ENCODE assay signal across 31 cellular contexts in the genomic region with DNA sequence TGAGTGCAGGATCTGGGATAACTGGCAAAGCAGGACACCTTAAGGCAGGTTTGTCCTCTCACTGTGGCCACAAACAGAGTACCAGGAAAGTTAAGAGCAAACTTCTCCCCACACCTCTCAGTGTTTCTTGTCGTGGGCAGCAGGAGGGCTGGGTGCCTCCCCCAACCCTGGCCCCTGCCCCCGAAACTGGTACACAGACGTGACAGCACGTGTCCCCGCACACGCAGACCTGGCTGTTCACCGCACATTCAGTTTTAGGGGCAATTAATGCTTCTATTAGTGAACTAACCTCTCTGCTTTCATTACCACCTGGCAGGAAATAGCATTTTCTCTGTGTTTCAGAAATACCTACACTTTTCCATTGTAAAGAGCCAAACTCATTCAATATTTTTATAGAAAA. TPM values are rescaled to one million over a fixed set of nuclear protein-coding genes. Genes with fewer than 3 reads are reported as not detected.
"Had no signal": no experiment of that assay in that cellular context is flagged by ENCODE, and none has a peak within 500 bp of the region (broad histone marks: within the 10 kb centered on the region; RNA-seq: fewer than 3 reads in every experiment).

No MANE protein-coding gene starts in this region.

- ATAC-seq: activated CD4-positive, CD25-positive, alpha-beta regulatory T cell treated with anti-CD3 and anti-CD28 coated beads, Interleukin-2, amount 50 U/mL, for 24 hours; activated CD8-positive, alpha-beta memory T cell treated with anti-CD3 and anti-CD28 coated beads, Interleukin-2, amount 10 ng/mL, durations not matched to agents 7 days and 5 days; activated CD8-positive, alpha-beta T cell treated with anti-CD3 and anti-CD28 coated beads, Interleukin-2, amount 10 ng/mL, durations not matched to agents 7 days and 5 days; activated naive CD4-positive, alpha-beta T cell treated with anti-CD3 and anti-CD28 coated beads, Interleukin-2, amount 50 U/mL, for 72 hours; activated T-cell treated with anti-CD3 and anti-CD28 coated beads, Interleukin-2, amount 50 U/mL, for 72 hours; esophagus mucosa; T-helper 17 cell had no signal

- H3K27me3 Mint-ChIP-seq: activated B cell treated with CpG ODN at 0.5 μM for 24 hours; activated CD4-positive, alpha-beta memory T cell treated with anti-CD3 and anti-CD28 coated beads for 36 hours; activated CD4-positive, alpha-beta T cell treated with anti-CD3 and anti-CD28 coated beads, Interleukin-2, amount 10 ng/mL, durations not matched to agents 24 days and 14 days; activated CD8-positive, alpha-beta memory T cell treated with anti-CD3 and anti-CD28 coated beads, Interleukin-2, amount 10 ng/mL, durations not matched to agents 7 days and 5 days; activated naive CD4-positive, alpha-beta T cell treated with anti-CD3 and anti-CD28 coated beads, Interleukin-2, amount 10 ng/mL, durations not matched to agents 7 days and 5 days; activated naive CD8-positive, alpha-beta T cell treated with anti-CD3 and anti-CD28 coated beads, Interleukin-2, amount 10 ng/mL, durations not matched to agents 7 days and 5 days; activated T-cell treated with anti-CD3 and anti-CD28 coated beads, Interleukin-2, amount 50 U/mL, for 24 hours; brain had no signal

- H3K9me3 ChIP-seq: ascending aorta had no signal

- H3K27me3 ChIP-seq: ascending aorta, dorsolateral prefrontal cortex had no signal

- H3K27ac Mint-ChIP-seq: activated B cell treated with CpG ODN at 0.5 μM for 24 hours; activated CD4-positive, alpha-beta memory T cell treated with anti-CD3 and anti-CD28 coated beads for 36 hours; activated CD4-positive, alpha-beta T cell treated with anti-CD3 and anti-CD28 coated beads, Interleukin-2, amount 10 ng/mL, durations not matched to agents 24 days and 14 days; activated CD8-positive, alpha-beta memory T cell treated with anti-CD3 and anti-CD28 coated beads, Interleukin-2, amount 10 ng/mL, durations not matched to agents 7 days and 5 days; activated CD8-positive, alpha-beta T cell treated with anti-CD3 and anti-CD28 coated beads, Interleukin-2, amount 10 ng/mL, durations not matched to agents 7 days and 5 days; activated naive CD4-positive, alpha-beta T cell treated with anti-CD3 and anti-CD28 coated beads, Interleukin-2, amount 10 ng/mL, durations not matched to agents 7 days and 5 days; activated naive CD8-positive, alpha-beta T cell treated with anti-CD3 and anti-CD28 coated beads, Interleukin-2, amount 10 ng/mL, durations not matched to agents 7 days and 5 days; activated T-cell treated with anti-CD3 and anti-CD28 coated beads, Interleukin-2, amount 50 U/mL, for 24 hours; activated T-cell treated with anti-CD3 and anti-CD28 coated beads, Interleukin-2, amount 50 U/mL, for 72 hours; brain; dendritic cell treated with granulocyte-macrophage colony-stimulating factor and Interleukin-4, amounts not matched to agents 40 ng/mL and 50 ng/mL, for 4 days; endodermal cell; T-helper 17 cell; T-helper 2 cell treated with Interferon-gamma antibody and Interleukin-4, amounts not matched to agents 5 μg/mL and 100 μg/mL, for 36 hours had no signal

- H3K27ac ChIP-seq: ascending aorta, coronary artery, dorsolateral prefrontal cortex, WERI-Rb-1 had no signal

- DNase-seq: activated B cell treated with CpG ODN at 0.5 μM for 24 hours; activated CD4-positive, alpha-beta memory T cell treated with anti-CD3 and anti-CD28 coated beads for 36 hours; activated CD4-positive, alpha-beta T cell treated with anti-CD3 and anti-CD28 coated beads, Interleukin-2, amount 10 ng/mL, durations not matched to agents 24 days and 14 days; activated CD8-positive, alpha-beta memory T cell treated with anti-CD3 and anti-CD28 coated beads, Interleukin-2, amount 10 ng/mL, durations not matched to agents 7 days and 5 days; activated CD8-positive, alpha-beta memory T cell treated with anti-CD3 and anti-CD28 coated beads, Interleukin-2, amount 50 U/mL, for 4 hours; activated CD8-positive, alpha-beta T cell treated with anti-CD3 and anti-CD28 coated beads, Interleukin-2, amount 10 ng/mL, durations not matched to agents 7 days and 5 days; activated gamma-delta T cell; activated naive CD4-positive, alpha-beta T cell; activated naive CD4-positive, alpha-beta T cell treated with anti-CD3 and anti-CD28 coated beads, Interleukin-2, amount 10 ng/mL, durations not matched to agents 7 days and 5 days; activated naive CD8-positive, alpha-beta T cell treated with anti-CD3 and anti-CD28 coated beads, Interleukin-2, amount 10 ng/mL, durations not matched to agents 7 days and 5 days; activated T-cell treated with anti-CD3 and anti-CD28 coated beads, Interleukin-2, amount 50 U/mL, for 24 hours; activated T-cell treated with anti-CD3 and anti-CD28 coated beads, Interleukin-2, amount 50 U/mL, for 72 hours; dorsolateral prefrontal cortex; effector memory CD4-positive, alpha-beta T cell; endodermal cell; foreskin fibroblast; head of caudate nucleus; T-helper 1 cell; T-helper 17 cell; T1000; WERI-Rb-1 had no signal

- H3K4me3 ChIP-seq: ascending aorta, coronary artery, dorsolateral prefrontal cortex had no signal

- H3K4me3 Mint-ChIP-seq: activated B cell treated with CpG ODN at 0.5 μM for 24 hours; activated CD4-positive, alpha-beta memory T cell treated with anti-CD3 and anti-CD28 coated beads for 36 hours; activated CD4-positive, alpha-beta T cell treated with anti-CD3 and anti-CD28 coated beads, Interleukin-2, amount 10 ng/mL, durations not matched to agents 24 days and 14 days; activated CD8-positive, alpha-beta memory T cell treated with anti-CD3 and anti-CD28 coated beads, Interleukin-2, amount 10 ng/mL, durations not matched to agents 7 days and 5 days; activated CD8-positive, alpha-beta T cell treated with anti-CD3 and anti-CD28 coated beads, Interleukin-2, amount 10 ng/mL, durations not matched to agents 7 days and 5 days; activated naive CD4-positive, alpha-beta T cell treated with anti-CD3 and anti-CD28 coated beads, Interleukin-2, amount 10 ng/mL, durations not matched to agents 7 days and 5 days; activated naive CD8-positive, alpha-beta T cell treated with anti-CD3 and anti-CD28 coated beads, Interleukin-2, amount 10 ng/mL, durations not matched to agents 7 days and 5 days; activated T-cell treated with anti-CD3 and anti-CD28 coated beads, Interleukin-2, amount 50 U/mL, for 24 hours; activated T-cell treated with anti-CD3 and anti-CD28 coated beads, Interleukin-2, amount 50 U/mL, for 72 hours; brain; central memory CD8-positive, alpha-beta T cell; dendritic cell treated with granulocyte-macrophage colony-stimulating factor and Interleukin-4, amounts not matched to agents 40 ng/mL and 50 ng/mL, for 4 days; endodermal cell; T-helper 17 cell; T-helper 2 cell treated with Interferon-gamma antibody and Interleukin-4, amounts not matched to agents 5 μg/mL and 100 μg/mL, for 36 hours had no signal

- H3K4me1 Mint-ChIP-seq: activated B cell treated with CpG ODN at 0.5 μM for 24 hours; activated CD4-positive, alpha-beta T cell treated with anti-CD3 and anti-CD28 coated beads, Interleukin-2, amount 10 ng/mL, durations not matched to agents 24 days and 14 days; activated CD8-positive, alpha-beta memory T cell treated with anti-CD3 and anti-CD28 coated beads, Interleukin-2, amount 10 ng/mL, durations not matched to agents 7 days and 5 days; activated naive CD4-positive, alpha-beta T cell treated with anti-CD3 and anti-CD28 coated beads, Interleukin-2, amount 10 ng/mL, durations not matched to agents 7 days and 5 days; activated naive CD8-positive, alpha-beta T cell treated with anti-CD3 and anti-CD28 coated beads, Interleukin-2, amount 10 ng/mL, durations not matched to agents 7 days and 5 days; brain; central memory CD8-positive, alpha-beta T cell had no signal

- H3K9me3 Mint-ChIP-seq: activated B cell treated with CpG ODN at 0.5 μM for 24 hours; activated CD4-positive, alpha-beta memory T cell treated with anti-CD3 and anti-CD28 coated beads for 36 hours; activated CD4-positive, alpha-beta T cell treated with anti-CD3 and anti-CD28 coated beads, Interleukin-2, amount 10 ng/mL, durations not matched to agents 24 days and 14 days; activated naive CD4-positive, alpha-beta T cell treated with anti-CD3 and anti-CD28 coated beads, Interleukin-2, amount 10 ng/mL, durations not matched to agents 7 days and 5 days; activated naive CD4-positive, alpha-beta T cell treated with anti-CD3 and anti-CD28 coated beads, Interleukin-2, amount 50 U/mL, for 72 hours; activated naive CD8-positive, alpha-beta T cell treated with anti-CD3 and anti-CD28 coated beads, Interleukin-2, amount 10 ng/mL, durations not matched to agents 7 days and 5 days; activated T-cell treated with anti-CD3 and anti-CD28 coated beads, Interleukin-2, amount 50 U/mL, for 24 hours; activated T-cell treated with anti-CD3 and anti-CD28 coated beads, Interleukin-2, amount 50 U/mL, for 72 hours; central memory CD8-positive, alpha-beta T cell; dendritic cell treated with granulocyte-macrophage colony-stimulating factor and Interleukin-4, amounts not matched to agents 40 ng/mL and 50 ng/mL, for 4 days; endodermal cell; T-helper 2 cell treated with Interferon-gamma antibody and Interleukin-4, amounts not matched to agents 5 μg/mL and 100 μg/mL, for 36 hours had no signal

RNA-seq across cellular contexts. Expression of a gene that starts 32.9 kb away (rescaled TPM):
- total RNA-seq: activated CD4-positive, alpha-beta T cell treated with anti-CD3 and anti-CD28 coated beads, Interleukin-2, amount 10 ng/mL, durations not matched to agents 24 days and 14 days; activated CD8-positive, alpha-beta memory T cell treated with anti-CD3 and anti-CD28 coated beads, Interleukin-2, amount 10 ng/mL, durations not matched to agents 7 days and 5 days; activated CD8-positive, alpha-beta T cell treated with anti-CD3 and anti-CD28 coated beads, Interleukin-2, amount 10 ng/mL, durations not matched to agents 7 days and 5 days; frontal cortex had no signal
